Comparison of ENCODE assay signal across 1 cellular context in the genomic region with DNA sequence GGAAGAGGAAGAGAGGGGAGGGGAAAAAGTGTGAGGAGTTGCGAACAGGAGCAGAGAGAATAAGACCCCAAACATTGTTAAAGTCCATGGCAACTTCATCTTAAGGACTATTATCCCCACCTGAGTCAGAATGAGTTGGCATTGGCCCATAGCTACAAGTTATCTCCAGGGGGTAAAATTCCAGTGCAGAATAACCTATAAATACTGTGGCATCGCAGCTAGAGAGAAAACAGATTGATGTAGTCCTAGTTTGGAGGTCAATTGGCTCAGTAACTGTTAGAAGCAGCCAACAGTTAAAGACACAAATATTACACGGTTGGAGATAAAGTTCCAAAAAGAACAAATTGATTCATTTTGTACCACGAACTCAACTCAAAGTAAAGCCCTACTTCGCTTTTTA.
TF ChIP-seq lines count a peak whose summit lies in the region.

No MANE protein-coding gene starts in this region.

TF ChIP-seq in H1, 55 proteins besides CTCF, POLR2A, EP300 and RAD21 (continued from another document):
- TF ChIP-seq, protein P1, sequence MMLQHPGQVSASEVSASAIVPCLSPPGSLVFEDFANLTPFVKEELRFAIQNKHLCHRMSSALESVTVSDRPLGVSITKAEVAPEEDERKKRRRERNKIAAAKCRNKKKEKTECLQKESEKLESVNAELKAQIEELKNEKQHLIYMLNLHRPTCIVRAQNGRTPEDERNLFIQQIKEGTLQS (IDR thresholded peaks at IDR 0.05; ENCODE audit: insufficient read depth, low read depth, low read length) = no peak
- TF ChIP-seq BRCA1 (IDR thresholded peaks at IDR 0.05; ENCODE audit: low read depth, low read length) (no peak), KDM4A (IDR thresholded peaks at IDR 0.05; ENCODE audit: low read depth, low read length, severe bottlenecking) (no peak), RXRA (IDR thresholded peaks at IDR 0.05; ENCODE audit: insufficient read depth, low read depth, low read length) (no peak), CBX5 (IDR thresholded peaks at IDR 0.05; ENCODE audit: low read depth, low read length) (no peak), SUZ12 (IDR thresholded peaks at IDR 0.05; ENCODE audit: low read length) (no peak), SIRT6 (IDR thresholded peaks at IDR 0.05; ENCODE audit: low read length) (no peak)
